ENCODE assay signal across 8 cellular contexts in the genomic region with DNA sequence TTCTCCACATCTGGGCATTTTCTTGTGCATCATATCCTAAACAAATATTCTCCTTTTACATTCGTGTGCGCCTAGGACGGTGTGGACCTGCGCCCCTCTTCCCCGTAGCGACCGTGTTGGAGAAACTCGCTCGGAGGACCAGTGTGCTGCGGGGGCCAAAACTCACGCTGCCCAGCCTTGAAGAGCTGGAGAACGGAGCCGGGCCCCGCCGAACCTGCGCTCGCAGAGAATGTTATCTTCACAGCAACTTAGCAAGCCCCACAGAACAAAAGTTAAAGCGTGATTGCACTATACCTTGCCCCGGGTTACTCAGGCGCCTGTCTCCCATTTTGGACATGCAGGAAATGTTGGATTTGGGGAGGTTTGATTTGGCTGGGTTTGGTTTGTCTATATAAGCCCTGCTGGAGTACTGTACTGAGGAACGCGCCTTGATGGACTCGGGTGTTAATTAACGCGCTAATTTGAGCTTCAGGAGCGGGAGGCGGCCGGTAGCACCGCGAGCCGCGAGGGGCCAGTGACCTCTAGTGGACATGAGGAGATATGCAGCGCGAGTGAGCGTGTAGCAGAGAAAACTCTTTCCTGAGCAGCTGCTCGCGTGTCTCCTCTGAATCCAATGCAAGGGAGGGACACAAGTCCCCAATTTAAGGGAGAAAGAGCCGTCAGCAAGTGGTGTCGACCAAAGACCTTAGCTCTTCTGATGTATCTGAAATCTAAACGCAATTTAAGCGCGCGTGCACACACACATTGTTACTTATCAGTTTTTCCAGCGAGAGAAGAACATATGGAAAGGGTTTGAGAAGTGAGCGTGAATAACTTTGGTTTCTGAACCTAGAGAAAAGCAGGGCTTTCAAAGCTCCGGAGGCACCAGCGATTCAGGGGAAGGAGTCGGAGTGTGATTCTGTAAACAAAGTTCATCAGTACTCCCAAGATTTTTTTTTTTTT.
DNase-seq lines count a peak whose midpoint lies in the region; ATAC-seq and TF ChIP-seq lines count a peak whose summit lies in the region.

No MANE protein-coding gene starts in this region.

- POLR2A ChIA-PET in CD4-positive, alpha-beta memory T cell (lab: Charles Lee; ENCODE audit: partially characterized antibody), result no interaction called here

- H3K27ac ChIP-seq in CD4-positive, alpha-beta memory T cell (ENCODE audit: low read depth, low read length), result no peak overlapping the region

- no peaks in the 10 kb centered on the region for H3K9me3 ChIP-seq in CD4-positive, alpha-beta memory T cell (ENCODE audit: control insufficient read depth in 1 of 2, low read length in 2 of 2)

- H3K4me3 Mint-ChIP-seq in CD4-positive, alpha-beta memory T cell, result peak overlapping the region; percentile 43 to 87 (median 73)
- H3K4me3 Mint-ChIP-seq in naive B cell, result peak overlapping the region; percentile 63 to 91 (median 87)

- peaks cover 74 to 84% of the 10 kb centered on the region in 2 donors for H3K27me3 Mint-ChIP-seq in CD4-positive, alpha-beta memory T cell
- peaks cover 79 to 93% (median 87%) of the 10 kb centered on the region in 3 donors for H3K27me3 Mint-ChIP-seq in naive B cell

- no peak for TF ChIP-seq POLR2A in erythroblast (IDR thresholded peaks at IDR 0.05; ENCODE audit: low read length)

- peak; percentile 54 to 73 (median 69) for DNase-seq in CD4-positive, alpha-beta memory T cell
- peak; percentile 49 for DNase-seq in NOMO-1 treated with DMSO at 0.1 percent for 48 hours (lab: John Stamatoyannopoulos, UW; ENCODE audit: unreplicated experiment)
- peak; percentile 45 for DNase-seq in activated T-cell treated with anti-CD3 and anti-CD28 coated beads for 4 hours
- DNase-seq in erythroblast (lab: John Stamatoyannopoulos, UW), result peak; percentile 70 to 75
- peak; percentile 68 for DNase-seq in naive B cell
- peak; percentile 46 for DNase-seq in stimulated activated naive CD4-positive, alpha-beta T cell treated with Interleukin-2 at 50 U/mL for 16 hours (lab: John Stamatoyannopoulos, UW)

- intact Hi-C loops in CD4-positive, alpha-beta memory T cell (cut with micrococcal nuclease), result loop anchor here (1.0 to 2.0 kb wide), 3 partner anchors 11 to 1810 kb away; no protein-coding TSS in a partner anchor

- peak; percentile 74 for ATAC-seq in GM19328 (IDR thresholded peaks at IDR 0.05; ENCODE audit: unreplicated experiment)
- ATAC-seq in HG03432 (IDR thresholded peaks at IDR 0.05; ENCODE audit: unreplicated experiment), result peak; percentile 83
- peak; percentile 80 to 85 for ATAC-seq in naive B cell (ENCODE audit: low read depth in 2 of 2)

- H3K4me3 ChIP-seq in CD4-positive, alpha-beta memory T cell (ENCODE audit: low read length in 2 of 2), result no peak overlapping the region

- H3K36me3 ChIP-seq in CD4-positive, alpha-beta memory T cell (ENCODE audit: insufficient read depth, low read length), result no peaks in the 10 kb centered on the region

- peaks cover 0 to 2% of the 10 kb centered on the region in 2 donors for H3K36me3 Mint-ChIP-seq in CD4-positive, alpha-beta memory T cell
- peaks cover 0 to 9% of the 10 kb centered on the region in 2 donors for H3K36me3 Mint-ChIP-seq in naive B cell

- H3K27ac Mint-ChIP-seq in CD4-positive, alpha-beta memory T cell, result peak overlapping the region in 5 of 7 donors; percentile 40 to 93 (median 77)
- H3K27ac Mint-ChIP-seq in naive B cell, result peak overlapping the region in 5 of 6 donors; percentile 50 to 98 (median 95)

- H3K9me3 Mint-ChIP-seq in CD4-positive, alpha-beta memory T cell, result peaks cover 0 to 31% (median 11%) of the 10 kb centered on the region in 8 donors
- H3K9me3 Mint-ChIP-seq in naive B cell, result peaks cover 0 to 67% (median 28%) of the 10 kb centered on the region in 7 donors

- H3K4me1 ChIP-seq in CD4-positive, alpha-beta memory T cell (ENCODE audit: insufficient read depth, low read length), result peaks cover 12% of the 10 kb centered on the region

- peaks cover 84% of the 10 kb centered on the region for H3K27me3 ChIP-seq in CD4-positive, alpha-beta memory T cell (ENCODE audit: insufficient read depth, low read length)

- H3K4me1 Mint-ChIP-seq in CD4-positive, alpha-beta memory T cell, result peaks cover 6 to 30% (median 10%) of the 10 kb centered on the region in 4 donors
- H3K4me1 Mint-ChIP-seq in naive B cell, result peaks cover 22 to 55% (median 34%) of the 10 kb centered on the region in 3 donors

- CTCF ChIA-PET in CD4-positive, alpha-beta memory T cell (lab: Charles Lee; ENCODE audit: partially characterized antibody), result interaction anchor here (0.9 to 5.5 kb wide), 32 partner anchors 9 to 1810 kb away, joined by 3 to 133 read pairs (median 4); partner anchors contain the start of gene CETN3
